Comparison of ENCODE assay signal across 12 cellular contexts in genomic region chr10:47403401-47404318, GRCh38. TPM values are rescaled to one million over a fixed set of nuclear protein-coding genes. Genes with fewer than 3 reads are reported as not detected.
DNase-seq lines count a peak whose midpoint lies in the region; ATAC-seq and TF ChIP-seq lines count a peak whose summit lies in the region.
"Had no signal": no experiment of that assay in that cellular context is flagged by ENCODE, and none has a peak within 500 bp of the region (broad histone marks: within the 10 kb centered on the region; RNA-seq: fewer than 3 reads in every experiment).

No MANE protein-coding gene starts in this region.

- H3K4me3 ChIP-seq in left ventricle myocardium inferior, result no peak overlapping the region
- H3K4me3 ChIP-seq in hepatocyte, result no peak overlapping the region
- H3K4me3 ChIP-seq in vagina, result no peak overlapping the region
- H3K4me3 ChIP-seq: stomach had no signal

- intact Hi-C loops in Right ventricle myocardium superior (cut with DNase I) (no loop called here), left ventricle myocardium inferior (cut with micrococcal nuclease) (no loop called here), vagina (cut with DNase I) (no loop called here)

- H3K4me2 ChIP-seq in hepatocyte, result peak overlapping the region; percentile 16

- H3K27me3 Mint-ChIP-seq in T-helper 2 cell treated with Interferon-gamma antibody and Interleukin-4, amounts not matched to agents 5 μg/mL and 100 μg/mL, for 36 hours (ENCODE audit: low read depth), result peaks cover 2% of the 10 kb centered on the region

- H3K36me3 ChIP-seq in left ventricle myocardium inferior (no peaks in the 10 kb centered on the region), hepatocyte (replicated peaks; ENCODE audit: insufficient read depth, low read depth) (no peaks in the 10 kb centered on the region), vagina (no peaks in the 10 kb centered on the region)
- H3K36me3 ChIP-seq: stomach had no signal

- H3K4me3 Mint-ChIP-seq in T-helper 2 cell treated with Interferon-gamma antibody and Interleukin-4, amounts not matched to agents 5 μg/mL and 100 μg/mL, for 36 hours, result no peak overlapping the region

- TF ChIP-seq POLR2A in vagina (IDR thresholded peaks at IDR 0.05), result no peak

- peaks cover 4% of the 10 kb centered on the region for H3K4me1 Mint-ChIP-seq in T-helper 2 cell treated with Interferon-gamma antibody and Interleukin-4, amounts not matched to agents 5 μg/mL and 100 μg/mL, for 36 hours (ENCODE audit: low read depth)

- H3K79me2 ChIP-seq in hepatocyte, result no peaks in the 10 kb centered on the region

- H2AFZ ChIP-seq in hepatocyte, result peak overlapping the region; percentile 20

- no peak for TF ChIP-seq CTCF in left ventricle myocardium inferior (IDR thresholded peaks at IDR 0.05; ENCODE audit: borderline replicate concordance)
- TF ChIP-seq CTCF in hepatocyte (IDR thresholded peaks at IDR 0.05; ENCODE audit: poor library complexity), result no peak
- no peak for TF ChIP-seq CTCF in vagina (IDR thresholded peaks at IDR 0.05)

- H3K36me3 Mint-ChIP-seq in T-helper 2 cell treated with Interferon-gamma antibody and Interleukin-4, amounts not matched to agents 5 μg/mL and 100 μg/mL, for 36 hours (ENCODE audit: low read depth), result no peaks in the 10 kb centered on the region

- H3K4me1 ChIP-seq in left ventricle myocardium inferior (peaks cover 20% of the 10 kb centered on the region), hepatocyte (ENCODE audit: insufficient read depth) (peaks cover 29% of the 10 kb centered on the region), vagina (peaks cover 30% of the 10 kb centered on the region)

- H3K9me3 Mint-ChIP-seq in T-helper 2 cell treated with Interferon-gamma antibody and Interleukin-4, amounts not matched to agents 5 μg/mL and 100 μg/mL, for 36 hours, result no peaks in the 10 kb centered on the region

- no peaks in the 10 kb centered on the region for H3K9me2 ChIP-seq in hepatocyte (replicated peaks; ENCODE audit: insufficient read depth)

- WGBS in hepatocyte (ENCODE audit: low lambda C conversion rate, missing lambda C conversion rate), result 70% methylated on average over 7 of the region's 7 CpGs

- peak overlapping the region; percentile 26 for H3K27ac Mint-ChIP-seq in T-helper 2 cell treated with Interferon-gamma antibody and Interleukin-4, amounts not matched to agents 5 μg/mL and 100 μg/mL, for 36 hours

- H3K27ac ChIP-seq in left ventricle myocardium inferior (replicated peaks), result no peak overlapping the region
- no peak overlapping the region for H3K27ac ChIP-seq in hepatocyte
- H3K27ac ChIP-seq in vagina, result peak overlapping the region; percentile 45
- H3K27ac ChIP-seq: HL-60 had no signal

- DNase-seq in Right ventricle myocardium superior (no peak), left ventricle myocardium inferior (no peak), hepatocyte (ENCODE audit: low spot score) (no peak), vagina (ENCODE audit: extremely low spot score in 2 of 2) (peak in 1 of 2 donors; percentile 85), NCI-H146 (lab: John Stamatoyannopoulos, UW) (no peak)
- DNase-seq in T-helper 2 cell treated with Interferon-gamma antibody and Interleukin-4, amounts not matched to agents 5 μg/mL and 100 μg/mL, for 36 hours (ENCODE audit: low spot score), result no peak
- DNase-seq in stimulated activated CD4-positive, alpha-beta T cell treated with anti-CD3 and anti-CD28 coated beads, Interleukin-1b, Interleukin-23, amount 100 ng/mL, for 48 hours, result no peak
- DNase-seq: stomach had no signal

- ATAC-seq in Right ventricle myocardium superior (ENCODE audit: poor library complexity) (peak; percentile 18), HG02588 (IDR thresholded peaks at IDR 0.05; ENCODE audit: unreplicated experiment) (no peak)

- H4K20me1 ChIP-seq in hepatocyte (ENCODE audit: insufficient read depth, poor library complexity, severe bottlenecking), result no peaks in the 10 kb centered on the region

- H3K27me3 ChIP-seq in left ventricle myocardium inferior (ENCODE audit: low read depth), result no peaks in the 10 kb centered on the region
- H3K27me3 ChIP-seq in hepatocyte, result no peaks in the 10 kb centered on the region
- no peaks in the 10 kb centered on the region for H3K27me3 ChIP-seq in vagina
- H3K27me3 ChIP-seq: stomach had no signal

- H3K9me3 ChIP-seq in left ventricle myocardium inferior (replicated peaks), result no peaks in the 10 kb centered on the region
- H3K9me3 ChIP-seq in hepatocyte (ENCODE audit: low read depth), result no peaks in the 10 kb centered on the region
- no peaks in the 10 kb centered on the region for H3K9me3 ChIP-seq in vagina
- H3K9me3 ChIP-seq: stomach had no signal

RNA-seq across cellular contexts. Expression of gene ZNF488, which starts 19.6 kb away (rescaled TPM):
- total RNA-seq in Right ventricle myocardium superior, result not detected
- total RNA-seq in left ventricle myocardium inferior, result 0.05 TPM
- 1.2 and 2.0 TPM in 2 replicates for total RNA-seq in hepatocyte
- 1.8 and 2.5 TPM in 2 replicates for polyA plus RNA-seq in hepatocyte
- total RNA-seq in vagina, result not detected
- total RNA-seq: left cardiac atrium had no signal

RNA-seq across cellular contexts. Expression of gene RBP3, which starts 55.5 kb away (rescaled TPM):
- total RNA-seq in Right ventricle myocardium superior (not detected), left ventricle myocardium inferior (not detected), hepatocyte (0.53 and 0.56 TPM in 2 replicates), vagina (not detected)
- polyA plus RNA-seq in hepatocyte, result 1.1 and 1.3 TPM in 2 replicates
- total RNA-seq: left cardiac atrium, stomach had no signal
- polyA plus RNA-seq: BJ, stomach had no signal
